8 cellular contexts compared by ENCODE assay signal in genomic region chr5:159341914-159342313, GRCh38. TPM values are rescaled to one million over a fixed set of nuclear protein-coding genes. Genes with fewer than 3 reads are reported as not detected.
DNase-seq lines count a peak whose midpoint lies in the region; ATAC-seq and TF ChIP-seq lines count a peak whose summit lies in the region.

No MANE protein-coding gene starts in this region.

- no peak overlapping the region for H3K4me3 ChIP-seq in mucosa of descending colon

- intact Hi-C loops in mucosa of descending colon (cut with DNase I, micrococcal nuclease): no loop called here

- peak; percentile 83 for ATAC-seq in central memory CD8-positive, alpha-beta T cell (replicated peaks; ENCODE audit: extremely low read depth, poor library complexity, severe bottlenecking)
- ATAC-seq in mucosa of descending colon (peak; percentile 75), HG03565 (IDR thresholded peaks at IDR 0.05; ENCODE audit: unreplicated experiment) (no peak)

- H3K27me3 Mint-ChIP-seq in central memory CD8-positive, alpha-beta T cell: no peaks in the 10 kb centered on the region

- peaks cover 50% of the 10 kb centered on the region for H3K4me1 Mint-ChIP-seq in central memory CD8-positive, alpha-beta T cell

- H3K9me3 Mint-ChIP-seq in central memory CD8-positive, alpha-beta T cell: no peaks in the 10 kb centered on the region

- H3K27ac Mint-ChIP-seq in central memory CD8-positive, alpha-beta T cell (ENCODE audit: low read depth): peak overlapping the region; percentile 83

- DNase-seq in AML-193 (lab: John Stamatoyannopoulos, UW): peak; percentile 91 to 94
- DNase-seq in HT-29 (ENCODE audit: low spot score): peak; percentile 93
- peak; percentile 57 for DNase-seq in T-helper 9 cell
- DNase-seq in central memory CD8-positive, alpha-beta T cell (ENCODE audit: low spot score in 2 of 2): peak; percentile 47 to 73
- peak in 1 of 3 donors; percentile 57 for DNase-seq in mucosa of descending colon
- no peak for DNase-seq in NCI-H2081 treated with DMSO at 0.1 percent for 48 hours (lab: John Stamatoyannopoulos, UW)
- DNase-seq in NCI-H1092 treated with DMSO at 0.1 percent for 48 hours (lab: John Stamatoyannopoulos, UW): no peak

- TF ChIP-seq CTCF in mucosa of descending colon (IDR thresholded peaks at IDR 0.05): no peak

- peak overlapping the region; percentile 51 for H3K4me3 Mint-ChIP-seq in central memory CD8-positive, alpha-beta T cell

- no peaks in the 10 kb centered on the region for H3K9me3 ChIP-seq in mucosa of descending colon

- no peaks in the 10 kb centered on the region for H3K4me1 ChIP-seq in mucosa of descending colon (ENCODE audit: low read depth)

- H3K36me3 Mint-ChIP-seq in central memory CD8-positive, alpha-beta T cell (ENCODE audit: insufficient read depth): peaks cover 3% of the 10 kb centered on the region

- no peaks in the 10 kb centered on the region for H3K36me3 ChIP-seq in mucosa of descending colon (ENCODE audit: low read depth)

RNA-seq across cellular contexts. Expression of gene IL12B, which starts 11.6 kb away (rescaled TPM):
- not detected in 2 replicates for total RNA-seq in HT-29 (2014; rRNA removed; shearing (Covaris generic))
- total RNA-seq in mucosa of descending colon: not detected

Comparison
In these comparisons a context has a peak if more than half of its experiments do, and no peak if none do; other contexts are left out.
1. DNase-seq: peak in AML-193 (2 of 2), HT-29 (single experiment), T-helper 9 cell (single experiment) and central memory CD8-positive, alpha-beta T cell (2 of 2); none in NCI-H2081 treated with DMSO at 0.1 percent for 48 hours (single experiment) and NCI-H1092 treated with DMSO at 0.1 percent for 48 hours (single experiment).